8 cellular contexts compared by ENCODE assay signal in the genomic region with DNA sequence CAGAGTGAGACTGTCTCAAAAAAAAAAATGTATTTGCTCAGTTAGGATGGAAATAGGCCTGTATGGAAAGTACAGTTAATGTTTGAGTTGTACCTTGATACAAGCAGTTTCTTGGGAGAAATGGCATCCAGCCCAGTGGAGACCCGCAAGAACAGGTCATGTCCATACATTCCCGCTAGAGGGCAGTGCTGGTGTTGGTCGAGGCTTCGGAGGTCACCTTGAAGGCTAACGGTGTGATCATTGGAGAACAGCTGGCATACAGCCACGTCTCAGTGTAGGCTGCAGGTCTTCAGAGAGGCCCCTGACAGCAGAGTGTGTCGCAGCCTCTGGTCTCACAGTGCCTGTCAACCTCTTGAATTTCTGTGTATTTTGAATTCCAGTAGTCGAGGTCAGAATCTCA. TPM values are rescaled to one million over a fixed set of nuclear protein-coding genes. Genes with fewer than 3 reads are reported as not detected.
DNase-seq lines count a peak whose midpoint lies in the region; ATAC-seq and TF ChIP-seq lines count a peak whose summit lies in the region.

No MANE protein-coding gene starts in this region.

- peak; percentile 58 for TF ChIP-seq CTCF in GM12864 (IDR thresholded peaks at IDR 0.05; ENCODE audit: low read depth, low read length, missing control alignments)
- peak in 1 of 2 donors; percentile 36 for TF ChIP-seq CTCF in fibroblast of lung (conservative IDR thresholded peaks at IDR 0.05 in 1 of 2, IDR thresholded peaks at IDR 0.05 in 1 of 2; ENCODE audit: low read depth in 1 of 2, low read length in 2 of 2)
- peak; percentile 37 for TF ChIP-seq CTCF in osteocyte (IDR thresholded peaks at IDR 0.05)

- H3K4me2 ChIP-seq in fibroblast of lung (ENCODE audit: extremely low read depth, insufficient read depth, low read length): no peak overlapping the region

- H3K36me3 ChIP-seq in fibroblast of lung (ENCODE audit: control insufficient read depth, insufficient read depth, low read length): no peaks in the 10 kb centered on the region

- no peaks in the 10 kb centered on the region for H3K4me1 ChIP-seq in fibroblast of lung (ENCODE audit: control insufficient read depth, extremely low read depth, insufficient read depth, low read length)

- no peak overlapping the region for H3K27ac Mint-ChIP-seq in activated CD8-positive, alpha-beta memory T cell treated with anti-CD3 and anti-CD28 coated beads, Interleukin-2, amount 10 ng/mL, durations not matched to agents 7 days and 5 days
- H3K27ac Mint-ChIP-seq in osteocyte (ENCODE audit: unreplicated experiment): no peak overlapping the region

- H3K79me2 ChIP-seq in fibroblast of lung (ENCODE audit: control insufficient read depth, insufficient read depth, low read length): no peaks in the 10 kb centered on the region

- H3K27ac ChIP-seq in fibroblast of lung (ENCODE audit: insufficient read depth, low read length): no peak overlapping the region

- peak; percentile 60 for ATAC-seq in activated CD8-positive, alpha-beta memory T cell treated with anti-CD3 and anti-CD28 coated beads, Interleukin-2, amount 10 ng/mL, durations not matched to agents 7 days and 5 days
- no peak for ATAC-seq in GM21737 (IDR thresholded peaks at IDR 0.05; ENCODE audit: unreplicated experiment)

- no peaks in the 10 kb centered on the region for H3K4me1 Mint-ChIP-seq in activated CD8-positive, alpha-beta memory T cell treated with anti-CD3 and anti-CD28 coated beads, Interleukin-2, amount 10 ng/mL, durations not matched to agents 7 days and 5 days
- H3K4me1 Mint-ChIP-seq in osteocyte (ENCODE audit: unreplicated experiment): no peaks in the 10 kb centered on the region

- CTCF ChIA-PET in activated CD8-positive, alpha-beta memory T cell treated with anti-CD3 and anti-CD28 coated beads, Interleukin-2, amount 10 ng/mL, durations not matched to agents 7 days and 5 days (lab: Charles Lee): no interaction called here

- H3K4me3 ChIP-seq in GM12864 (ENCODE audit: low read depth, low read length): no peak overlapping the region
- H3K4me3 ChIP-seq in fibroblast of lung (replicated peaks in 1 of 4; ENCODE audit: control extremely low read depth in 1 of 4, insufficient read depth in 1 of 4, low read depth in 3 of 4, low read length in 4 of 4): no peak overlapping the region

- H3K9me3 ChIP-seq in fibroblast of lung (ENCODE audit: control insufficient read depth, insufficient read depth, low read depth, low read length): no peaks in the 10 kb centered on the region

- no peak overlapping the region for H2AFZ ChIP-seq in fibroblast of lung (ENCODE audit: low read length)

- H3K36me3 Mint-ChIP-seq in activated CD8-positive, alpha-beta memory T cell treated with anti-CD3 and anti-CD28 coated beads, Interleukin-2, amount 10 ng/mL, durations not matched to agents 7 days and 5 days: peaks cover 11% of the 10 kb centered on the region
- peaks cover 19% of the 10 kb centered on the region for H3K36me3 Mint-ChIP-seq in osteocyte (ENCODE audit: unreplicated experiment)

- H3K27me3 Mint-ChIP-seq in activated CD8-positive, alpha-beta memory T cell treated with anti-CD3 and anti-CD28 coated beads, Interleukin-2, amount 10 ng/mL, durations not matched to agents 7 days and 5 days: no peaks in the 10 kb centered on the region
- H3K27me3 Mint-ChIP-seq in osteocyte (ENCODE audit: unreplicated experiment): no peaks in the 10 kb centered on the region

- no peak overlapping the region for H3K4me3 Mint-ChIP-seq in activated CD8-positive, alpha-beta memory T cell treated with anti-CD3 and anti-CD28 coated beads, Interleukin-2, amount 10 ng/mL, durations not matched to agents 7 days and 5 days
- H3K4me3 Mint-ChIP-seq in osteocyte (ENCODE audit: unreplicated experiment): no peak overlapping the region

- peaks cover 16% of the 10 kb centered on the region for H3K9me3 Mint-ChIP-seq in activated CD8-positive, alpha-beta memory T cell treated with anti-CD3 and anti-CD28 coated beads, Interleukin-2, amount 10 ng/mL, durations not matched to agents 7 days and 5 days (ENCODE audit: low read depth)
- H3K9me3 Mint-ChIP-seq in osteocyte (ENCODE audit: unreplicated experiment): peaks cover 17% of the 10 kb centered on the region

- no peaks in the 10 kb centered on the region for H4K20me1 ChIP-seq in fibroblast of lung (ENCODE audit: control insufficient read depth, extremely low read depth, insufficient read depth, low read length)

- peak; percentile 19 for DNase-seq in GM12864 (ENCODE audit: low read depth)
- DNase-seq in NCI-H187 treated with DMSO at 0.1 percent for 48 hours (lab: John Stamatoyannopoulos, UW): peak; percentile 70
- peak; percentile 55 for DNase-seq in activated CD8-positive, alpha-beta memory T cell treated with anti-CD3 and anti-CD28 coated beads, Interleukin-2, amount 10 ng/mL, durations not matched to agents 7 days and 5 days
- peak; percentile 23 to 25 for DNase-seq in fibroblast of lung (ENCODE audit: low read depth in 2 of 2)
- no peak for DNase-seq in osteocyte (ENCODE audit: extremely low spot score, unreplicated experiment)
- DNase-seq in glomerular visceral epithelial cell (ENCODE audit: extremely low spot score): no peak
- no peak for DNase-seq in NCI-H2107 treated with DMSO at 0.1 percent for 48 hours (lab: John Stamatoyannopoulos, UW; ENCODE audit: unreplicated experiment)

- no peaks in the 10 kb centered on the region for H3K27me3 ChIP-seq in fibroblast of lung (ENCODE audit: control insufficient read depth, insufficient read depth, low read length)

- no peak overlapping the region for H3K9ac ChIP-seq in fibroblast of lung (ENCODE audit: insufficient read depth, low read length)

RNA-seq across cellular contexts. Expression of a gene that starts 7.5 kb away (rescaled TPM):
- total RNA-seq in activated CD8-positive, alpha-beta memory T cell treated with anti-CD3 and anti-CD28 coated beads, Interleukin-2, amount 10 ng/mL, durations not matched to agents 7 days and 5 days: 1 to 10 TPM; 1.4 to 2.0 TPM
- 3.3 and 5.3 TPM in 2 replicates for total RNA-seq in fibroblast of lung
- 1.8 and 3.0 TPM in 2 replicates for polyA plus RNA-seq in fibroblast of lung
- polyA plus RNA-seq in fibroblast of lung (2012): 0.95 and 1.6 TPM in 2 replicates
- 1.8 TPM in 1 of 2 replicates, not detected in the other for polyA minus RNA-seq in fibroblast of lung (ENCODE audit: low replicate concordance)
- total RNA-seq in osteocyte: 3.8 and 6.6 TPM in 2 replicates

RNA-seq across cellular contexts. Expression of a gene that starts 26.2 kb away (rescaled TPM):
- total RNA-seq in activated CD8-positive, alpha-beta memory T cell treated with anti-CD3 and anti-CD28 coated beads, Interleukin-2, amount 10 ng/mL, durations not matched to agents 7 days and 5 days: 10 to 100 TPM; 11.9 to 18.8 TPM
- total RNA-seq in fibroblast of lung (24.8 and 25.9 TPM in 2 replicates), osteocyte (3.0 and 4.6 TPM in 2 replicates)
- 21.8 and 36.5 TPM in 2 replicates for polyA plus RNA-seq in fibroblast of lung
- polyA plus RNA-seq in fibroblast of lung (2012): 13.3 and 15.8 TPM in 2 replicates
- polyA minus RNA-seq in fibroblast of lung (ENCODE audit: low replicate concordance): 2.2 and 10.1 TPM in 2 replicates

RNA-seq across cellular contexts. Expression of a gene that starts 46.6 kb away (rescaled TPM):
- 10 to 100 TPM; 10.6 to 14.3 TPM for total RNA-seq in activated CD8-positive, alpha-beta memory T cell treated with anti-CD3 and anti-CD28 coated beads, Interleukin-2, amount 10 ng/mL, durations not matched to agents 7 days and 5 days
- total RNA-seq in fibroblast of lung: 4.9 and 5.9 TPM in 2 replicates
- 7.6 and 7.7 TPM in 2 replicates for polyA plus RNA-seq in fibroblast of lung
- 6.7 and 9.8 TPM in 2 replicates for polyA plus RNA-seq in fibroblast of lung (2012)
- 0.63 and 1.2 TPM in 2 replicates for polyA minus RNA-seq in fibroblast of lung (ENCODE audit: low replicate concordance)
- total RNA-seq in osteocyte: 13.5 TPM in 2 replicates

RNA-seq across cellular contexts. Expression of a gene that starts 54.1 kb away (rescaled TPM):
- total RNA-seq in activated CD8-positive, alpha-beta memory T cell treated with anti-CD3 and anti-CD28 coated beads, Interleukin-2, amount 10 ng/mL, durations not matched to agents 7 days and 5 days: 10 to 100 TPM; 11.7 to 15.0 TPM
- total RNA-seq in fibroblast of lung: 21.3 and 32.2 TPM in 2 replicates
- polyA plus RNA-seq in fibroblast of lung: 13.6 and 22.9 TPM in 2 replicates
- 7.5 and 12.6 TPM in 2 replicates for polyA plus RNA-seq in fibroblast of lung (2012)
- polyA minus RNA-seq in fibroblast of lung (ENCODE audit: low replicate concordance): 3.1 and 7.2 TPM in 2 replicates
- 1.5 and 1.8 TPM in 2 replicates for total RNA-seq in osteocyte

Comparison
In these comparisons a context has a peak if more than half of its experiments do, and no peak if none do; other contexts are left out.
1. DNase-seq: peak in GM12864 (single experiment), NCI-H187 treated with DMSO at 0.1 percent for 48 hours (single experiment), activated CD8-positive, alpha-beta memory T cell treated with anti-CD3 and anti-CD28 coated beads, Interleukin-2, amount 10 ng/mL, durations not matched to agents 7 days and 5 days (single experiment) and fibroblast of lung (2 of 2); none in osteocyte (single experiment), glomerular visceral epithelial cell (single experiment) and NCI-H2107 treated with DMSO at 0.1 percent for 48 hours (single experiment).